25 cellular contexts compared by ENCODE assay signal in the genomic region with DNA sequence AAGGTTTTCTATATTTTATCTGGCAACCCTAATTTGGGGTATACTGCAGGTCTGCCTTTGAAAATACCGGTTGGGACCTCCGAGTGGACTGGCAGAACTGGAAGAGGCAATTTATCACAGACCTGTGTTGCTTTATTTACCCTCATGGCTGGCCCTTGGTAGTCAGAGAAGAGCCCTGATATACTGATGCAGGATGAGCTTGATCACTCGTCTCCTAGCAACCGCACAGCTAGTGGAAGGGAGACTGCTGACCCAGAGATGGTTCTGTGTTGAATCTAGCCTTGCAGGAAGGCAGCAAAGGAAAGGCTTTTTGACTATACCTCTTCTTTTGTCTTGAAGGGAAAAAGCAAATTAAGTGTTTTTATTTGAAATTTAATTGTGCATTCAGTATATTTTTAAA.
A peak's percentile ranks its signal among the peaks of the same experiment; 100 is the strongest.
DNase-seq lines count a peak whose midpoint lies in the region; ATAC-seq lines count a peak whose summit lies in the region.
"Had no signal": no experiment of that assay in that cellular context is flagged by ENCODE, and none has a peak within 500 bp of the region (broad histone marks: within the 10 kb centered on the region; RNA-seq: fewer than 3 reads in every experiment).

No MANE protein-coding gene starts in this region.

- H3K4me1 Mint-ChIP-seq in stimulated activated naive CD8-positive, alpha-beta T cell treated with anti-CD3 and anti-CD28 coated beads, Interleukin-15, amount 100 ng/mL, for 72 hours = no peaks in the 10 kb centered on the region
- H3K4me1 Mint-ChIP-seq: activated CD4-positive, alpha-beta memory T cell treated with anti-CD3 and anti-CD28 coated beads, Interleukin-2, amount 10 ng/mL, durations not matched to agents 7 days and 5 days; CD14-positive monocyte; H9; stimulated activated naive B cell treated with anti-CD40 and anti-IgM and Interleukin-4, amounts not matched to agents 10 μg/mL and 1 μg/mL and 100 μg/mL, for 72 hours had no signal

- ATAC-seq in stimulated activated naive CD8-positive, alpha-beta T cell treated with anti-CD3 and anti-CD28 coated beads, Interleukin-15, amount 100 ng/mL, for 72 hours = no peak
- no peak for ATAC-seq in GM18867 (IDR thresholded peaks at IDR 0.05; ENCODE audit: unreplicated experiment)
- ATAC-seq: effector memory CD8-positive, alpha-beta T cell; stimulated activated naive B cell treated with anti-CD40 and anti-IgM and Interleukin-4, amounts not matched to agents 10 μg/mL and 1 μg/mL and 100 μg/mL, for 72 hours had no signal

- H3K9me3 Mint-ChIP-seq in stimulated activated naive CD8-positive, alpha-beta T cell treated with anti-CD3 and anti-CD28 coated beads, Interleukin-15, amount 100 ng/mL, for 72 hours = no peaks in the 10 kb centered on the region
- H3K9me3 Mint-ChIP-seq: activated CD4-positive, alpha-beta memory T cell treated with anti-CD3 and anti-CD28 coated beads, Interleukin-2, amount 10 ng/mL, durations not matched to agents 7 days and 5 days; CD14-positive monocyte; effector memory CD8-positive, alpha-beta T cell; H9; stimulated activated naive B cell treated with anti-CD40 and anti-IgM and Interleukin-4, amounts not matched to agents 10 μg/mL and 1 μg/mL and 100 μg/mL, for 72 hours; T-helper 2 cell treated with Interferon-gamma antibody and Interleukin-4, amounts not matched to agents 5 μg/mL and 100 μg/mL, for 36 hours had no signal

- DNase-seq in NCI-H1092 treated with DMSO at 0.1 percent for 48 hours (lab: John Stamatoyannopoulos, UW) (peak; percentile 71), NCI-H1092 (lab: John Stamatoyannopoulos, UW) (no peak), COR-L47 (lab: John Stamatoyannopoulos, UW) (peak; percentile 51), NCI-H2227 treated with DMSO at 0.1 percent for 48 hours (lab: John Stamatoyannopoulos, UW) (peak; percentile 59), cerebellum (ENCODE audit: low spot score) (peak; percentile 83), GDM1 (lab: John Stamatoyannopoulos, UW) (no peak)
- no peak for DNase-seq in stimulated activated naive CD8-positive, alpha-beta T cell treated with anti-CD3 and anti-CD28 coated beads, Interleukin-15, amount 100 ng/mL, for 72 hours
- DNase-seq: activated CD4-positive, alpha-beta memory T cell treated with anti-CD3 and anti-CD28 coated beads, Interleukin-2, amount 10 ng/mL, durations not matched to agents 7 days and 5 days; activated CD8-positive, alpha-beta memory T cell treated with anti-CD3 and anti-CD28 coated beads, Interleukin-2, amount 50 U/mL, for 4 hours; activated naive CD4-positive, alpha-beta T cell treated with Interleukin-2 at 50 U/mL for 16 hours; effector memory CD8-positive, alpha-beta T cell; erythroblast; glutamatergic neuron; H9; islet precursor cell; left ventricle myocardium inferior; mesenchymal stem cell; MG63; NCI-H1694 treated with DMSO at 0.1 percent for 48 hours; NK-92 treated with Interleukin-12 subunit alpha and Interleukin-12 subunit beta, amount 100 ng/mL, for 24 hours; small intestine; stimulated activated naive B cell treated with anti-CD40 and anti-IgM and Interleukin-4, amounts not matched to agents 10 μg/mL and 1 μg/mL and 100 μg/mL, for 72 hours had no signal

- H3K27ac Mint-ChIP-seq in stimulated activated naive CD8-positive, alpha-beta T cell treated with anti-CD3 and anti-CD28 coated beads, Interleukin-15, amount 100 ng/mL, for 72 hours = no peak overlapping the region
- H3K27ac Mint-ChIP-seq: activated CD4-positive, alpha-beta memory T cell treated with anti-CD3 and anti-CD28 coated beads, Interleukin-2, amount 10 ng/mL, durations not matched to agents 7 days and 5 days; CD14-positive monocyte; effector memory CD8-positive, alpha-beta T cell; H9; stimulated activated naive B cell treated with anti-CD40 and anti-IgM and Interleukin-4, amounts not matched to agents 10 μg/mL and 1 μg/mL and 100 μg/mL, for 72 hours; T-helper 2 cell treated with Interferon-gamma antibody and Interleukin-4, amounts not matched to agents 5 μg/mL and 100 μg/mL, for 36 hours had no signal

- H3K4me3 Mint-ChIP-seq in stimulated activated naive CD8-positive, alpha-beta T cell treated with anti-CD3 and anti-CD28 coated beads, Interleukin-15, amount 100 ng/mL, for 72 hours = no peak overlapping the region
- H3K4me3 Mint-ChIP-seq: activated CD4-positive, alpha-beta memory T cell treated with anti-CD3 and anti-CD28 coated beads, Interleukin-2, amount 10 ng/mL, durations not matched to agents 7 days and 5 days; CD14-positive monocyte; effector memory CD8-positive, alpha-beta T cell; H9; stimulated activated naive B cell treated with anti-CD40 and anti-IgM and Interleukin-4, amounts not matched to agents 10 μg/mL and 1 μg/mL and 100 μg/mL, for 72 hours; T-helper 2 cell treated with Interferon-gamma antibody and Interleukin-4, amounts not matched to agents 5 μg/mL and 100 μg/mL, for 36 hours had no signal

- H3K27me3 Mint-ChIP-seq in stimulated activated naive CD8-positive, alpha-beta T cell treated with anti-CD3 and anti-CD28 coated beads, Interleukin-15, amount 100 ng/mL, for 72 hours = no peaks in the 10 kb centered on the region
- H3K27me3 Mint-ChIP-seq: effector memory CD8-positive, alpha-beta T cell had no signal

Comparison
In these comparisons a context has a peak if more than half of its experiments do, and no peak if none do; other contexts are left out.
1. DNase-seq: peak in NCI-H1092 treated with DMSO at 0.1 percent for 48 hours (single experiment), COR-L47 (single experiment), NCI-H2227 treated with DMSO at 0.1 percent for 48 hours (single experiment) and cerebellum (single experiment); none in NCI-H1092 (single experiment), GDM1 (single experiment) and stimulated activated naive CD8-positive, alpha-beta T cell treated with anti-CD3 and anti-CD28 coated beads, Interleukin-15, amount 100 ng/mL, for 72 hours (0 of 2).